In genomic region chrX:153125696-153126095, GRCh38 we compare ENCODE assay signal across 2 cellular contexts. TPM values are rescaled to one million over a fixed set of nuclear protein-coding genes. Genes with fewer than 3 reads are reported as not detected.
"Had no signal": no experiment of that assay in that cellular context is flagged by ENCODE, and none has a peak within 500 bp of the region (broad histone marks: within the 10 kb centered on the region; RNA-seq: fewer than 3 reads in every experiment).

No MANE protein-coding gene starts in this region.

RNA-seq across cellular contexts. Expression of gene MAGEA1, which starts 53.4 kb away (rescaled TPM):
- total RNA-seq: G401, GM12878 had no signal
